ENCODE assay signal across 18 cellular contexts in the genomic region with DNA sequence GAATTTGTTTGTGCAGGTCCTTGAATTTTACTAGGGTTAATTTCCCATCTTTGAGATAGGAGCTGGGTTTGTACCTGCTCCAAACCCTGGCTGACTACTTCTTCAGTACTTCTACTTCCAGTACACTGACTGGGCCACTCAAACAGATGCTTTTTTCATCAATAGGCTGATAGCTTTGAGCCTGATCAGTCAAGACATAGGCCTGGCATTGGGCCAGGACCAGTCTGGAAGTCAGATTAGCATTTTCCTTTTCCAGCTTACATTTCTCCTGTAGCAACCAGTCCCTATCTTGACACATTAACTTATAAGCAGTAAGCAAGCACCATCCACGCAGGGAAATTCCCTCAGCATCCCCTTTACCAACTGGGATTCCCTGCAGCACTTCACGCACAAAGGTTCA. TPM values are rescaled to one million over a fixed set of nuclear protein-coding genes. Genes with fewer than 3 reads are reported as not detected.
A peak's percentile ranks its signal among the peaks of the same experiment; 100 is the strongest.
DNase-seq lines count a peak whose midpoint lies in the region; ATAC-seq, FAIRE-seq and TF ChIP-seq lines count a peak whose summit lies in the region.
"Had no signal": no experiment of that assay in that cellular context is flagged by ENCODE, and none has a peak within 500 bp of the region (broad histone marks: within the 10 kb centered on the region; RNA-seq: fewer than 3 reads in every experiment).

No MANE protein-coding gene starts in this region.

- ATAC-seq in HG02870 (IDR thresholded peaks at IDR 0.05; ENCODE audit: unreplicated experiment), result no peak
- ATAC-seq: HCT116 had no signal

- peak; percentile 59 for DNase-seq in BE2C
- peak; percentile 66 for DNase-seq in NCI-H82 treated with DMSO at 0.1 percent for 48 hours (lab: John Stamatoyannopoulos, UW; ENCODE audit: unreplicated experiment)
- no peak for DNase-seq in kidney
- no peak for DNase-seq in stimulated activated CD4-positive, alpha-beta T cell treated with anti-CD3 and anti-CD28 coated beads, Interleukin-1b, Interleukin-23, amount 100 ng/mL, for 48 hours
- DNase-seq in thyroid gland, result no peak
- no peak for DNase-seq in NCI-H1048 (lab: John Stamatoyannopoulos, UW)
- DNase-seq: ACHN; C1 segment of cervical spinal cord; Calu3; CD4-positive, alpha-beta T cell; DMS 273 treated with DMSO at 0.1 percent for 48 hours; GM23248 had no signal

- H3K4me1 Mint-ChIP-seq in brain, result peaks cover 4% of the 10 kb centered on the region

- H3K4me1 ChIP-seq in BE2C, result peaks cover 65% of the 10 kb centered on the region
- H3K4me1 ChIP-seq in kidney (ENCODE audit: control insufficient read depth in 1 of 2, insufficient read depth in 1 of 2, low read depth in 1 of 2, low read length in 2 of 2), result peaks cover 25 to 26% of the 10 kb centered on the region in 2 donors
- H3K4me1 ChIP-seq in thyroid gland, result no peaks in the 10 kb centered on the region

- TF ChIP-seq CTCF in BE2C (IDR thresholded peaks at IDR 0.05; ENCODE audit: low read depth, low read length), result no peak
- no peak for TF ChIP-seq CTCF in brain (conservative IDR thresholded peaks at IDR 0.05)
- no peak for TF ChIP-seq CTCF in kidney (IDR thresholded peaks at IDR 0.05; ENCODE audit: borderline replicate concordance, extremely low read depth, insufficient read depth)
- TF ChIP-seq CTCF in thyroid gland (IDR thresholded peaks at IDR 0.05), result no peak

- WGBS in thyroid gland, 2 donors, result 96 to 98% methylated on average over 2 of the region's 2 CpGs

- no peak overlapping the region for H3K4me3 Mint-ChIP-seq in brain
- H3K4me3 Mint-ChIP-seq: CD4-positive, alpha-beta T cell had no signal

- peaks cover 3% of the 10 kb centered on the region for H3K36me3 Mint-ChIP-seq in brain

- H3K9me3 ChIP-seq in BE2C, result no peaks in the 10 kb centered on the region
- no peaks in the 10 kb centered on the region for H3K9me3 ChIP-seq in kidney (ENCODE audit: control insufficient read depth in 1 of 2, low read length in 2 of 2)
- H3K9me3 ChIP-seq in thyroid gland, result no peaks in the 10 kb centered on the region

- H3K4me3 ChIP-seq in BE2C (ENCODE audit: low read depth, low read length), result peak overlapping the region; percentile 2; the same call in 1 of the 2 replicates
- H3K4me3 ChIP-seq in kidney (ENCODE audit: low read length in 2 of 2), result peak overlapping the region; percentile 42 to 67
- H3K4me3 ChIP-seq in thyroid gland (replicated peaks in 1 of 3), result no peak overlapping the region
- H3K4me3 ChIP-seq: GM23248 had no signal

- H3K27ac Mint-ChIP-seq in brain, result peak overlapping the region in 3 of 5 experiments; percentile 1 to 67 (median 35)
- H3K27ac Mint-ChIP-seq: CD4-positive, alpha-beta T cell had no signal

- H3K27me3 ChIP-seq in BE2C, result no peaks in the 10 kb centered on the region
- no peaks in the 10 kb centered on the region for H3K27me3 ChIP-seq in thyroid gland

- peaks cover 19% of the 10 kb centered on the region for H3K36me3 ChIP-seq in BE2C
- H3K36me3 ChIP-seq in kidney (ENCODE audit: control insufficient read depth in 1 of 2, insufficient read depth in 2 of 2, low read length in 2 of 2), result peaks cover 0 to 5% of the 10 kb centered on the region in 2 donors
- H3K36me3 ChIP-seq in thyroid gland, result no peaks in the 10 kb centered on the region

- peak overlapping the region; percentile 38 to 48 for H3K9ac ChIP-seq in kidney (ENCODE audit: low read length in 2 of 2)
- H3K9ac ChIP-seq: GM23248 had no signal

- H3K27ac ChIP-seq in kidney (ENCODE audit: low read depth in 2 of 2, low read length in 2 of 2) (peak overlapping the region; percentile 28 to 77), thyroid gland (no peak overlapping the region)
- H3K27ac ChIP-seq: GM23248, HL-60 had no signal

- no peaks in the 10 kb centered on the region for H3K9me3 Mint-ChIP-seq in brain
- H3K9me3 Mint-ChIP-seq: CD4-positive, alpha-beta T cell had no signal

- intact Hi-C loops in kidney (cut with DNase I) (no loop called here), thyroid gland (cut with DNase I) (no loop called here)

- no peak for TF ChIP-seq POLR2A in thyroid gland (IDR thresholded peaks at IDR 0.05)

- FAIRE-seq in kidney (lab: Jason Lieb, UNC), result no peak
- FAIRE-seq: GM18507, H54 had no signal

- no peaks in the 10 kb centered on the region for H3K27me3 Mint-ChIP-seq in brain
- H3K27me3 Mint-ChIP-seq: CD4-positive, alpha-beta T cell had no signal

RNA-seq across cellular contexts. Expression of a gene that starts 7.5 kb away (rescaled TPM):
- polyA plus RNA-seq in BE2C (2012; ENCODE audit: insufficient read depth, insufficient read length, low read depth), result 67.5 TPM
- 34.5 TPM for polyA plus RNA-seq in brain (ENCODE audit: insufficient read depth, low read depth, low replicate concordance)
- 31.2 TPM for total RNA-seq in kidney
- 111 TPM for polyA plus RNA-seq in kidney (ENCODE audit: insufficient read depth, low read depth, low replicate concordance)
- 10 to 100 TPM; 33.6 to 56.9 (median 45.0) TPM for total RNA-seq in thyroid gland

RNA-seq across cellular contexts. Expression of a gene that starts 17.8 kb away (rescaled TPM):
- 0.86 TPM for polyA plus RNA-seq in BE2C (2012; ENCODE audit: insufficient read depth, insufficient read length, low read depth)
- polyA plus RNA-seq in brain (ENCODE audit: insufficient read depth, low read depth, low replicate concordance) (1.2 TPM), kidney (ENCODE audit: insufficient read depth, low read depth, low replicate concordance) (8.7 TPM)
- total RNA-seq in kidney (3.5 TPM), thyroid gland (10 to 100 TPM; 11.9 to 19.2 (median 14.5) TPM)

RNA-seq across cellular contexts. Expression of a gene that starts 44.2 kb away (rescaled TPM):
- 48.8 TPM for polyA plus RNA-seq in BE2C (2012; ENCODE audit: insufficient read depth, insufficient read length, low read depth)
- polyA plus RNA-seq in brain (ENCODE audit: insufficient read depth, low read depth, low replicate concordance) (45.1 TPM), kidney (ENCODE audit: insufficient read depth, low read depth, low replicate concordance) (29.0 TPM)
- total RNA-seq in kidney (47.6 TPM), thyroid gland (10 to 100 TPM; 41.3 to 47.2 (median 43.8) TPM)

RNA-seq across cellular contexts. Expression of a gene that starts 48.3 kb away (rescaled TPM):
- 92.3 TPM for polyA plus RNA-seq in BE2C (2012; ENCODE audit: insufficient read depth, insufficient read length, low read depth)
- 187 TPM for polyA plus RNA-seq in brain (ENCODE audit: insufficient read depth, low read depth, low replicate concordance)
- 70.0 TPM for total RNA-seq in kidney
- 150 TPM for polyA plus RNA-seq in kidney (ENCODE audit: insufficient read depth, low read depth, low replicate concordance)
- 100 to 1,000 TPM in 2 of 4 donors, 10 to 100 TPM in 2; 41.4 to 104 (median 80.8) TPM for total RNA-seq in thyroid gland

Comparison
In these comparisons a context has a peak if more than half of its experiments do, and no peak if none do; other contexts are left out.
1. DNase-seq: peak in BE2C (single experiment) and NCI-H82 treated with DMSO at 0.1 percent for 48 hours (single experiment); none in kidney (single experiment), stimulated activated CD4-positive, alpha-beta T cell treated with anti-CD3 and anti-CD28 coated beads, Interleukin-1b, Interleukin-23, amount 100 ng/mL, for 48 hours (single experiment), thyroid gland (0 of 2) and NCI-H1048 (single experiment).
2. H3K4me3 ChIP-seq: peak in BE2C (single experiment) and kidney (2 of 2); none in thyroid gland (0 of 3).
3. H3K27ac ChIP-seq: peak in kidney (2 of 2); none in thyroid gland (0 of 3).